ENCODE assay signal across 9 cellular contexts in genomic region chr15:37094542-37095196, GRCh38. TPM values are rescaled to one million over a fixed set of nuclear protein-coding genes. Genes with fewer than 3 reads are reported as not detected.
A peak's percentile ranks its signal among the peaks of the same experiment; 100 is the strongest.
DNase-seq lines count a peak whose midpoint lies in the region; ATAC-seq, FAIRE-seq and TF ChIP-seq lines count a peak whose summit lies in the region.
"Had no signal": no experiment of that assay in that cellular context is flagged by ENCODE, and none has a peak within 500 bp of the region (broad histone marks: within the 10 kb centered on the region; RNA-seq: fewer than 3 reads in every experiment).

No MANE protein-coding gene starts in this region.

- H3K27me3 ChIP-seq in keratinocyte (ENCODE audit: control insufficient read depth, extremely low read depth, insufficient read depth, low read length), result no peaks in the 10 kb centered on the region
- H3K27me3 ChIP-seq in CD4-positive, alpha-beta memory T cell (ENCODE audit: insufficient read depth, low read length), result peaks cover 14% of the 10 kb centered on the region

- CTCF ChIA-PET in CD4-positive, alpha-beta memory T cell (lab: Charles Lee; ENCODE audit: partially characterized antibody), result no interaction called here

- DNase-seq in HT1080 (ENCODE audit: low read depth), result peak; percentile 16
- no peak for DNase-seq in keratinocyte (ENCODE audit: low read depth, low spot score)
- peak in 1 of 49 donors; percentile 37 for DNase-seq in substantia nigra (lab: John Stamatoyannopoulos, UW)
- DNase-seq in NCI-H1436 treated with DMSO at 0.1 percent for 48 hours (lab: John Stamatoyannopoulos, UW), result no peak
- no peak for DNase-seq in stimulated activated CD4-positive, alpha-beta T cell treated with anti-CD3 and anti-CD28 coated beads, Interleukin-4, amount 100 ng/mL, for 1 hour
- DNase-seq in CD4-positive, alpha-beta memory T cell, result no peak
- no peak for DNase-seq in stimulated activated naive CD8-positive, alpha-beta T cell treated with anti-CD3 and anti-CD28 coated beads, Interleukin-15, Interleukin-2, amounts not matched to agents 100 U/mL and 50 U/mL, for 24 hours
- DNase-seq: activated CD4-positive, alpha-beta T cell treated with anti-CD3 and anti-CD28 coated beads, Interleukin-2, amount 50 U/mL, for 48 hours had no signal

- peaks cover 64% of the 10 kb centered on the region for H3K36me3 Mint-ChIP-seq in brain
- peaks cover 0 to 1% of the 10 kb centered on the region in 2 donors for H3K36me3 Mint-ChIP-seq in CD4-positive, alpha-beta memory T cell

- H3K27ac ChIP-seq in keratinocyte (ENCODE audit: control insufficient read depth, insufficient read depth, low read length), result no peak overlapping the region
- H3K27ac ChIP-seq in substantia nigra (ENCODE audit: low read depth, low read length, poor library complexity, severe bottlenecking), result peak overlapping the region; percentile 14
- H3K27ac ChIP-seq in CD4-positive, alpha-beta memory T cell (ENCODE audit: low read depth, low read length), result no peak overlapping the region

- peaks cover 50% of the 10 kb centered on the region for H3K4me1 Mint-ChIP-seq in brain
- H3K4me1 Mint-ChIP-seq in CD4-positive, alpha-beta memory T cell, result peaks cover 16 to 33% (median 25%) of the 10 kb centered on the region in 4 donors

- no peak overlapping the region for H2AFZ ChIP-seq in keratinocyte (ENCODE audit: control insufficient read depth, low read length)

- peak; percentile 17 for FAIRE-seq in keratinocyte (lab: Jason Lieb, UNC)

- H3K4me1 ChIP-seq in keratinocyte (ENCODE audit: control insufficient read depth, extremely low read depth, insufficient read depth, low read length), result peaks cover 7% of the 10 kb centered on the region
- H3K4me1 ChIP-seq in CD4-positive, alpha-beta memory T cell (ENCODE audit: insufficient read depth, low read length), result peaks cover 27% of the 10 kb centered on the region

- POLR2A ChIA-PET in CD4-positive, alpha-beta memory T cell (lab: Charles Lee; ENCODE audit: partially characterized antibody), result no interaction called here

- H3K27me3 Mint-ChIP-seq in brain, result peaks cover 58% of the 10 kb centered on the region
- H3K27me3 Mint-ChIP-seq in CD4-positive, alpha-beta memory T cell, result peaks cover 59 to 63% of the 10 kb centered on the region in 2 donors

- H3K4me3 Mint-ChIP-seq in brain, result peak overlapping the region; percentile 86 to 98 (median 95)
- peak overlapping the region in 2 of 8 donors; percentile 4 to 40 for H3K4me3 Mint-ChIP-seq in CD4-positive, alpha-beta memory T cell

- peak overlapping the region; percentile 98 to 99 (median 99) for H3K27ac Mint-ChIP-seq in brain
- no peak overlapping the region for H3K27ac Mint-ChIP-seq in CD4-positive, alpha-beta memory T cell

- no peak overlapping the region for H3K4me3 ChIP-seq in keratinocyte (ENCODE audit: control insufficient read depth in 2 of 3, extremely low read depth in 1 of 3, insufficient read depth in 2 of 3, low read depth in 1 of 3, low read length in 3 of 3)
- no peak overlapping the region for H3K4me3 ChIP-seq in CD4-positive, alpha-beta memory T cell (ENCODE audit: low read length in 2 of 2)

- H3K79me2 ChIP-seq in keratinocyte (ENCODE audit: control insufficient read depth, insufficient read depth, low read length), result peaks cover 22% of the 10 kb centered on the region

- ATAC-seq in stimulated activated naive CD8-positive, alpha-beta T cell treated with anti-CD3 and anti-CD28 coated beads, Interleukin-15, Interleukin-2, amounts not matched to agents 100 U/mL and 50 U/mL, for 24 hours, result no peak

- dilution Hi-C loops in keratinocyte (cut with MboI; ENCODE audit: extremely low pct_ligation_motif_present, low sequenced_read_pairs), result no loop called here

- no peak overlapping the region for H3K4me2 ChIP-seq in keratinocyte (ENCODE audit: control insufficient read depth, extremely low read depth, insufficient read depth, low read depth, low read length)

- intact Hi-C loops in CD4-positive, alpha-beta memory T cell (cut with micrococcal nuclease), result no loop called here

- TF ChIP-seq CTCF in brain (conservative IDR thresholded peaks at IDR 0.05) (no peak), keratinocyte (optimal IDR thresholded peaks at IDR 0.05 in 1 of 3, IDR thresholded peaks at IDR 0.05 in 1 of 3, conservative IDR thresholded peaks at IDR 0.05 in 1 of 3; ENCODE audit: extremely low read depth in 1 of 3, insufficient read depth in 2 of 3, low read length in 3 of 3) (no peak)

- H3K9me3 Mint-ChIP-seq in brain, result peaks cover 0 to 16% (median 0%) of the 10 kb centered on the region in 5 experiments
- peaks cover 0 to 9% (median 5%) of the 10 kb centered on the region in 8 donors for H3K9me3 Mint-ChIP-seq in CD4-positive, alpha-beta memory T cell

- H4K20me1 ChIP-seq in keratinocyte (ENCODE audit: control insufficient read depth, extremely low read depth, insufficient read depth, low read length), result no peaks in the 10 kb centered on the region

- peaks cover 0 to 3% of the 10 kb centered on the region in 2 experiments for H3K36me3 ChIP-seq in keratinocyte (ENCODE audit: control insufficient read depth in 2 of 2, extremely low read depth in 1 of 2, insufficient read depth in 2 of 2, low read length in 2 of 2)
- H3K36me3 ChIP-seq in CD4-positive, alpha-beta memory T cell (ENCODE audit: insufficient read depth, low read length), result no peaks in the 10 kb centered on the region

- no peak overlapping the region for H3K9ac ChIP-seq in keratinocyte (ENCODE audit: control insufficient read depth, extremely low read depth, insufficient read depth, low read length)

- H3K9me1 ChIP-seq in keratinocyte (ENCODE audit: control insufficient read depth, extremely low read depth, insufficient read depth, low read length), result no peaks in the 10 kb centered on the region

- no peaks in the 10 kb centered on the region for H3K9me3 ChIP-seq in keratinocyte (ENCODE audit: control insufficient read depth, low read depth, low read length)
- H3K9me3 ChIP-seq in CD4-positive, alpha-beta memory T cell (ENCODE audit: control insufficient read depth in 1 of 2, low read length in 2 of 2), result no peaks in the 10 kb centered on the region

RNA-seq across cellular contexts. Expression of gene MEIS2, which starts 5.7 kb away (rescaled TPM):
- total RNA-seq in HT1080 (2014; rRNA removed; shearing (Covaris generic)), result 17.1 and 31.0 TPM in 2 replicates
- polyA plus RNA-seq in HT1080 (2015; cell fraction: cytosol; rRNA removed), result 13.7 and 15.0 TPM in 2 replicates
- 18.0 and 19.6 TPM in 2 replicates for polyA plus RNA-seq in HT1080 (2015; cell fraction: nucleus; rRNA removed)
- polyA plus RNA-seq in brain (ENCODE audit: insufficient read depth, low read depth, low replicate concordance) (7.0 TPM), keratinocyte (8.3 to 11.4 TPM (median 11.3 TPM) in 3 replicates)
- polyA plus RNA-seq in keratinocyte (2011; ENCODE audit: low read depth), result 6.3 TPM
- polyA plus RNA-seq in keratinocyte (2011; cell fraction: cytosol; rRNA removed), result 8.9 and 10.4 TPM in 2 replicates
- 21.1 and 29.0 TPM in 2 replicates for polyA plus RNA-seq in keratinocyte (2011; cell fraction: nucleus; rRNA removed)
- polyA plus RNA-seq in keratinocyte (2012; ENCODE audit: low replicate concordance), result 4.4 and 10.9 TPM in 2 replicates
- polyA minus RNA-seq in keratinocyte, result 11.2 to 31.2 TPM (median 25.9 TPM) in 3 replicates
- polyA minus RNA-seq in keratinocyte (2011; cell fraction: cytosol; rRNA and poly(A)+ RNA removed), result 3.3 TPM
- polyA minus RNA-seq in keratinocyte (2011; cell fraction: nucleus; rRNA and poly(A)+ RNA removed), result 16.4 and 29.4 TPM in 2 replicates
- not detected for total RNA-seq in CD4-positive, alpha-beta memory T cell
- polyA plus RNA-seq in CD4-positive, alpha-beta memory T cell, result not detected

Comparison
In these comparisons a context has a peak if more than half of its experiments do, and no peak if none do; other contexts are left out.
1. H3K27ac Mint-ChIP-seq: peak in brain (5 of 5); none in CD4-positive, alpha-beta memory T cell (0 of 7).